1 cellular context compared by ENCODE assay signal in the genomic region with DNA sequence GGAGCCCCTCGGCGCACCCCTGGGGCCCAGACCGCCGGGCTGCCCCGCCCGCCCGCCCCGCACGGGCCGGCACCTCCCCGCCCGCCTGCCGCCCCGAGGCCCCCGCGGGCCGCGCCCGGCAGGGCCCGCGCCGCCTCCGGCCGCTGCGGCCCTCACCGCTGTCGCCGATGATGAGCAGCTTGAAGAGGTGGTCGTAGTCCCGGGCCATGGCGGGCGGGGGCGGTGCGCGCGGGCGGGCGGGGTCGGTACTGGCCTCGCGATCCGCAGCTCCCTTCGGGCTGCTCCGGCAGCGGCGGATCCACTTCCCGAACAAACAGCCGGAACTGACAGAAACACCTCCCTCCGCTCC.
TF ChIP-seq lines count a peak whose summit lies in the region.

RAB35 (minus strand) TSS at position 311 of the 349 bp plus-strand sequence; CDS start at position 208, 103 bp downstream.

TF ChIP-seq in SK-N-SH treated with all-trans-retinoic acid at 6 μM for 48 hours, 23 proteins besides CTCF, POLR2A, EP300 and RAD21 (continued from another document):
- TF ChIP-seq CSRNP3 (CRISPR knock-in tag; IDR thresholded peaks at IDR 0.05) (no peak), ISL1 (CRISPR knock-in tag; IDR thresholded peaks at IDR 0.05) (no peak), SNAI2 (CRISPR knock-in tag; IDR thresholded peaks at IDR 0.05) (no peak), OSR1 (CRISPR knock-in tag; IDR thresholded peaks at IDR 0.05) (no peak), ESRRG (CRISPR knock-in tag; IDR thresholded peaks at IDR 0.05) (no peak), GLIS3 (CRISPR knock-in tag; IDR thresholded peaks at IDR 0.05) (no peak), ZNF565 (CRISPR knock-in tag; conservative IDR thresholded peaks at IDR 0.05; ENCODE audit: low read depth) (no peak), ZFP30 (CRISPR knock-in tag; IDR thresholded peaks at IDR 0.05) (no peak)
- TF ChIP-seq, protein P1, sequence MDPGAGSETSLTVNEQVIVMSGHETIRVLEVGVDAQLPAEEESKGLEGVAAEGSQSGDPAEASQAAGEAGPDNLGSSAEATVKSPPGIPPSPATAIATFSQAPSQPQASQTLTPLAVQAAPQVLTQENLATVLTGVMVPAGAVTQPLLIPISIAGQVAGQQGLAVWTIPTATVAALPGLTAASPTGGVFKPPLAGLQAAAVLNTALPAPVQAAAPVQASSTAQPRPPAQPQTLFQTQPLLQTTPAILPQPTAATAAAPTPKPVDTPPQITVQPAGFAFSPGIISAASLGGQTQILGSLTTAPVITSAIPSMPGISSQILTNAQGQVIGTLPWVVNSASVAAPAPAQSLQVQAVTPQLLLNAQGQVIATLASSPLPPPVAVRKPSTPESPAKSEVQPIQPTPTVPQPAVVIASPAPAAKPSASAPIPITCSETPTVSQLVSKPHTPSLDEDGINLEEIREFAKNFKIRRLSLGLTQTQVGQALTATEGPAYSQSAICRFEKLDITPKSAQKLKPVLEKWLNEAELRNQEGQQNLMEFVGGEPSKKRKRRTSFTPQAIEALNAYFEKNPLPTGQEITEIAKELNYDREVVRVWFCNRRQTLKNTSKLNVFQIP (CRISPR knock-in tag; IDR thresholded peaks at IDR 0.05; ENCODE audit: borderline replicate concordance, low read depth), result no peak
